In the genomic region with DNA sequence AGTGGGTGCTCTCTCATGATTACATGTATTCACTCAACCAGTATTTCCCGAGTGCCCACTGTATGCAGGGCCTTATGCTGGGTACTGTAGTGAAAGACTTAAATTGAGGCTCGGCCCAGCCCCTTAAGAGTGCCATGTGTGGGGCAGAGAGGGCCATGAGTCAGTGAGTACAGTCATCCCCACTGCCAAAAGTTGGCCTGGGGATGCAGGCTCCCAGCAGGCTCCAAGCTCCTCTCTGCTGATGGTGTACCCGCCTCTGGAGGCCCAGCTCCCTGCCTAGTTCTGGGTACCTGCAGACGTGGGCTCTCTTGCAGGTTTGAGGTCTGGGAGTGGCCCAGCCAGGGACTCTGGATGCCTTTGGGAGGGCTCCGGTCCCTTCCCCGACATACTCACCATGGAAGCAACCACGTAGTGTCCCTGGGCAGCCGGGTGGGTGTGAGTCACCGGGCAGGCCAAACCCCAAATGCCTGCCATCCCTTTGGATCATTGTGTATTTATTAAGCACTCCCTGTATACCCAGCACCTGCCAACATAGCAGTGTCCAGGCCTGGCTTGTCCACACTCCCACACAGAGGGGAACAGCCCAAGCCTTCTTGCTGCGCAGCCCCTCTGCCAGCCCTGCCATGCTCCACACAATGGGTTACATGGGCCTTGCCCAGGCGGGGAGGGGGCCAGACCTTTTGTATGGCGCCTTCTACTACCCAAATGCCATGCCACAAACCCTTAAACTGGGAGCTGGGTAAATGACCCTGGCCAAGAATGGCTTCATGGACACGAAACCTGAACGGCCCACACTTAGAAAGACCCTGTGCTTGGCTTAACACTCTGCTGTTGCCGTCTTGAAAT, we compare ENCODE assay signal across 11 cellular contexts.
DNase-seq lines count a peak whose midpoint lies in the region; ATAC-seq and TF ChIP-seq lines count a peak whose summit lies in the region.
"Had no signal": no experiment of that assay in that cellular context is flagged by ENCODE, and none has a peak within 500 bp of the region (broad histone marks: within the 10 kb centered on the region; RNA-seq: fewer than 3 reads in every experiment).

No MANE protein-coding gene starts in this region.

- CTCF ChIA-PET in CD8-positive, alpha-beta T cell (lab: Charles Lee), result no interaction called here

- no peak overlapping the region for H3K27ac ChIP-seq in CD8-positive, alpha-beta T cell (ENCODE audit: low read depth, low read length)
- no peak overlapping the region for H3K27ac ChIP-seq in prostate gland
- no peak overlapping the region for H3K27ac ChIP-seq in ascending aorta

- peak overlapping the region; percentile 47 for H3K4me3 Mint-ChIP-seq in CD8-positive, alpha-beta T cell
- peak overlapping the region; percentile 68 for H3K4me3 Mint-ChIP-seq in natural killer cell
- H3K4me3 Mint-ChIP-seq: activated naive CD4-positive, alpha-beta T cell treated with anti-CD3 and anti-CD28 coated beads, Interleukin-2, amount 50 U/mL, for 24 hours; stimulated activated naive B cell treated with anti-CD40 and anti-IgM and Interleukin-4, amounts not matched to agents 10 μg/mL and 1 μg/mL and 100 μg/mL, for 72 hours had no signal

- TF ChIP-seq POLR2A in prostate gland (IDR thresholded peaks at IDR 0.05), result no peak

- H3K27ac Mint-ChIP-seq in CD8-positive, alpha-beta T cell, result no peak overlapping the region
- peak overlapping the region in 1 of 2 donors; percentile 51 for H3K27ac Mint-ChIP-seq in natural killer cell
- H3K27ac Mint-ChIP-seq: activated naive CD4-positive, alpha-beta T cell treated with anti-CD3 and anti-CD28 coated beads, Interleukin-2, amount 50 U/mL, for 24 hours; stimulated activated naive B cell treated with anti-CD40 and anti-IgM and Interleukin-4, amounts not matched to agents 10 μg/mL and 1 μg/mL and 100 μg/mL, for 72 hours had no signal

- H3K36me3 ChIP-seq in CD8-positive, alpha-beta T cell (ENCODE audit: insufficient read depth, low read length), result no peaks in the 10 kb centered on the region
- H3K36me3 ChIP-seq in MG63 (no peaks in the 10 kb centered on the region), prostate gland (no peaks in the 10 kb centered on the region), ascending aorta (no peaks in the 10 kb centered on the region)

- H3K36me3 Mint-ChIP-seq in CD8-positive, alpha-beta T cell, result no peaks in the 10 kb centered on the region
- H3K36me3 Mint-ChIP-seq in natural killer cell, result no peaks in the 10 kb centered on the region
- H3K36me3 Mint-ChIP-seq: activated naive CD4-positive, alpha-beta T cell treated with anti-CD3 and anti-CD28 coated beads, Interleukin-2, amount 50 U/mL, for 24 hours; stimulated activated naive B cell treated with anti-CD40 and anti-IgM and Interleukin-4, amounts not matched to agents 10 μg/mL and 1 μg/mL and 100 μg/mL, for 72 hours had no signal

- no peaks in the 10 kb centered on the region for H3K9me3 ChIP-seq in CD8-positive, alpha-beta T cell (ENCODE audit: low read length)
- no peaks in the 10 kb centered on the region for H3K9me3 ChIP-seq in MG63
- no peaks in the 10 kb centered on the region for H3K9me3 ChIP-seq in prostate gland
- no peaks in the 10 kb centered on the region for H3K9me3 ChIP-seq in ascending aorta

- no peak for ATAC-seq in CD8-positive, alpha-beta T cell
- peak in 1 of 3 donors; percentile 8 for ATAC-seq in natural killer cell

- no peaks in the 10 kb centered on the region for H3K9me3 Mint-ChIP-seq in CD8-positive, alpha-beta T cell
- H3K9me3 Mint-ChIP-seq in natural killer cell, result no peaks in the 10 kb centered on the region
- H3K9me3 Mint-ChIP-seq: activated naive CD4-positive, alpha-beta T cell treated with anti-CD3 and anti-CD28 coated beads, Interleukin-2, amount 50 U/mL, for 24 hours; stimulated activated naive B cell treated with anti-CD40 and anti-IgM and Interleukin-4, amounts not matched to agents 10 μg/mL and 1 μg/mL and 100 μg/mL, for 72 hours had no signal

- H3K27me3 ChIP-seq in CD8-positive, alpha-beta T cell (ENCODE audit: insufficient read depth, low read length), result no peaks in the 10 kb centered on the region
- H3K27me3 ChIP-seq in MG63 (no peaks in the 10 kb centered on the region), prostate gland (replicated peaks; ENCODE audit: insufficient read depth) (no peaks in the 10 kb centered on the region), ascending aorta (no peaks in the 10 kb centered on the region)

- H3K4me1 Mint-ChIP-seq in CD8-positive, alpha-beta T cell (ENCODE audit: low read depth), result peaks cover 39% of the 10 kb centered on the region
- H3K4me1 Mint-ChIP-seq in natural killer cell, result peaks cover 36 to 44% of the 10 kb centered on the region in 2 donors

- H3K27me3 Mint-ChIP-seq in CD8-positive, alpha-beta T cell (ENCODE audit: low read depth), result no peaks in the 10 kb centered on the region
- peaks cover 23 to 28% of the 10 kb centered on the region in 2 donors for H3K27me3 Mint-ChIP-seq in natural killer cell (ENCODE audit: low read depth in 2 of 2)
- H3K27me3 Mint-ChIP-seq: activated naive CD4-positive, alpha-beta T cell treated with anti-CD3 and anti-CD28 coated beads, Interleukin-2, amount 50 U/mL, for 24 hours had no signal

- in situ Hi-C loops in astrocyte of the spinal cord (cut with HindIII; ENCODE audit: low sequenced_read_pairs), result no loop called here

- peaks cover 25% of the 10 kb centered on the region for H3K4me1 ChIP-seq in CD8-positive, alpha-beta T cell (ENCODE audit: insufficient read depth, low read length)
- H3K4me1 ChIP-seq in prostate gland (replicated peaks) (no peaks in the 10 kb centered on the region), ascending aorta (no peaks in the 10 kb centered on the region)

- TF ChIP-seq CTCF in CD8-positive, alpha-beta T cell (IDR thresholded peaks at IDR 0.05), result no peak
- no peak for TF ChIP-seq CTCF in astrocyte of the spinal cord (IDR thresholded peaks at IDR 0.05; ENCODE audit: low read depth, low read length)
- TF ChIP-seq CTCF in natural killer cell (IDR thresholded peaks at IDR 0.05), result no peak
- TF ChIP-seq CTCF in prostate gland (IDR thresholded peaks at IDR 0.05), result no peak
- no peak for TF ChIP-seq CTCF in ascending aorta (IDR thresholded peaks at IDR 0.05)

- WGBS in prostate gland, result 92% methylated on average over 13 of the region's 15 CpGs

- no peak for DNase-seq in CD8-positive, alpha-beta T cell
- peak; percentile 89 for DNase-seq in MG63
- DNase-seq in astrocyte of the spinal cord (ENCODE audit: low read depth, low spot score), result peak; percentile 42
- no peak for DNase-seq in natural killer cell
- DNase-seq in prostate gland (ENCODE audit: low spot score), result no peak
- no peak for DNase-seq in ascending aorta (ENCODE audit: low spot score in 2 of 2)
- DNase-seq in DMS79 treated with DMSO at 0.1 percent for 48 hours (lab: John Stamatoyannopoulos, UW), result no peak
- no peak for DNase-seq in DMS153 treated with DMSO at 0.1 percent for 48 hours (lab: John Stamatoyannopoulos, UW; ENCODE audit: unreplicated experiment)
- DNase-seq: left cardiac atrium had no signal

- intact Hi-C loops in CD8-positive, alpha-beta T cell (cut with DNase I, micrococcal nuclease), result loop anchor here in 1 of 2 experiments (5.0 kb wide), 1 partner anchor 224 kb away; no protein-coding TSS in a partner anchor
- intact Hi-C loops in natural killer cell (cut with micrococcal nuclease), result no loop called here
- intact Hi-C loops in prostate gland (cut with DNase I), result no loop called here
- intact Hi-C loops in ascending aorta (cut with DNase I), result no loop called here

- POLR2A ChIA-PET in CD8-positive, alpha-beta T cell (lab: Charles Lee), result interaction anchor here (1.1 kb wide), 1 partner anchor 155 kb away, joined by 3 read pairs; no protein-coding TSS in a partner anchor

- no peak overlapping the region for H3K4me3 ChIP-seq in CD8-positive, alpha-beta T cell (ENCODE audit: low read depth, low read length)
- no peak overlapping the region for H3K4me3 ChIP-seq in MG63
- no peak overlapping the region for H3K4me3 ChIP-seq in astrocyte of the spinal cord (ENCODE audit: low read depth, low read length)
- H3K4me3 ChIP-seq in prostate gland, result no peak overlapping the region
- no peak overlapping the region for H3K4me3 ChIP-seq in ascending aorta

Comparison
In these comparisons a context has a peak if more than half of its experiments do, and no peak if none do; other contexts are left out.
1. DNase-seq: peak in MG63 (single experiment) and astrocyte of the spinal cord (single experiment); none in CD8-positive, alpha-beta T cell (0 of 7), natural killer cell (single experiment), prostate gland (single experiment), ascending aorta (0 of 2), DMS79 treated with DMSO at 0.1 percent for 48 hours (single experiment) and DMS153 treated with DMSO at 0.1 percent for 48 hours (single experiment).